8 cellular contexts compared by ENCODE assay signal in the genomic region with DNA sequence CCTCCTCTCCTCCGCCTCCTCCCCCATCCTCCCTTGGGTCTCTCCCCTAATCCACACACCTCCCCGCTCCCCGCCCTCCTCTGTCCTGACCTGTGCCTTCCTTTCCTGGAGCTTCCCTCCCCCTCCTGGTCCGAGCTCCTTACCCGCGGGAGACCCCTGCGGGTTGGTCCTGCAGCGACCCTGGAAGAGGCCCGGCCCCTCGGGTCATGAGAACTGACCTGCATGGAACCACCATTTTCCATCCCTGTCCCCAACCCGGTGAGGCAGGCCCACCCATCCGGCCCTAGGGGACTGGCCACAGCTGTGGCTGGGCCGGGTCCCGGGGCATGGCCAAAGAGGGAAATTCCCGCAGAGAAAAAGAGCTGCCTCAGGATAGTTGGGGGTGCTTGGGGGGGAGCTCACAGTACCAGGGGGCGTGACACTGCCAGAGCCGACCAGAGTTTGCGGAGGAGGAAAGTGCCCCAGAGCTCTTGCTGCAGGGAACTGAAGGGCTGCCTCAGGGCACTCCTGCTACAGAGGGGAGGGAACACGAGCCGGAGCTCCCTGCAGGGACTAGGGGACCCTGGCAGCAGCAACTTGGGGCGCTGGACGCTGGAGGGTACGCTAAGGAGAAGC. TPM values are rescaled to one million over a fixed set of nuclear protein-coding genes. Genes with fewer than 3 reads are reported as not detected.
DNase-seq lines count a peak whose midpoint lies in the region; ATAC-seq and TF ChIP-seq lines count a peak whose summit lies in the region.

No MANE protein-coding gene starts in this region.

- TF ChIP-seq CTCF in GM12865 (IDR thresholded peaks at IDR 0.05; ENCODE audit: insufficient read depth, low read depth, low read length, missing control alignments), result no peak
- no peak for TF ChIP-seq CTCF in epithelial cell of proximal tubule (conservative IDR thresholded peaks at IDR 0.05; ENCODE audit: low read depth, low read length)
- TF ChIP-seq CTCF in mucosa of descending colon (IDR thresholded peaks at IDR 0.05), result no peak

- peak overlapping the region; percentile 95 for H3K27ac Mint-ChIP-seq in T-helper 17 cell

- peak overlapping the region; percentile 87 for H3K4me3 Mint-ChIP-seq in T-helper 17 cell

- DNase-seq in AG20443 (ENCODE audit: low spot score) (peak; percentile 51), GM12865 (ENCODE audit: low read depth) (no peak), T-helper 17 cell (no peak), epithelial cell of proximal tubule (ENCODE audit: low read depth) (no peak), mucosa of descending colon (peak; percentile 78 to 84 (median 79))
- DNase-seq in stimulated activated CD4-positive, alpha-beta T cell treated with anti-CD3 and anti-CD28 coated beads, Interleukin-4, amount 100 ng/mL, for 1 hour, result no peak

- intact Hi-C loops in mucosa of descending colon (cut with DNase I, micrococcal nuclease), result no loop called here

- ATAC-seq in HG03354 (IDR thresholded peaks at IDR 0.05; ENCODE audit: poor library complexity, severe bottlenecking, unreplicated experiment) (peak; percentile 24), T-helper 17 cell (peak; percentile 31), mucosa of descending colon (peak; percentile 50)

- H3K27me3 Mint-ChIP-seq in T-helper 17 cell, result peaks cover 78% of the 10 kb centered on the region

- peaks cover 12% of the 10 kb centered on the region for H3K36me3 Mint-ChIP-seq in T-helper 17 cell (ENCODE audit: low read depth)

- no peaks in the 10 kb centered on the region for H3K36me3 ChIP-seq in mucosa of descending colon (ENCODE audit: low read depth)
- peaks cover 2% of the 10 kb centered on the region for H3K36me3 ChIP-seq in urinary bladder (ENCODE audit: insufficient read depth)

- peaks cover 39% of the 10 kb centered on the region for H3K4me1 Mint-ChIP-seq in T-helper 17 cell

- peak overlapping the region; percentile 89 for H3K27ac ChIP-seq in urinary bladder (ENCODE audit: low read depth)

- peaks cover 29% of the 10 kb centered on the region for H3K4me1 ChIP-seq in mucosa of descending colon (ENCODE audit: low read depth)
- no peaks in the 10 kb centered on the region for H3K4me1 ChIP-seq in urinary bladder (ENCODE audit: insufficient read depth)

- H3K4me3 ChIP-seq in GM12865 (ENCODE audit: low read depth, low read length) (peak overlapping the region; percentile 48), epithelial cell of proximal tubule (ENCODE audit: low read depth, low read length) (peak overlapping the region; percentile 76), mucosa of descending colon (peak overlapping the region; percentile 48), urinary bladder (ENCODE audit: low read depth, low read length) (peak overlapping the region; percentile 62)

- H3K9me3 ChIP-seq in T-helper 17 cell (ENCODE audit: control insufficient read depth, low read length, poor library complexity, severe bottlenecking), result no peaks in the 10 kb centered on the region
- H3K9me3 ChIP-seq in mucosa of descending colon, result no peaks in the 10 kb centered on the region

- WGBS in urinary bladder, result under 1% methylated on average over 23 of the region's 23 CpGs

RNA-seq across cellular contexts. Expression of gene ARHGEF40, which starts 0.6 kb away (rescaled TPM):
- total RNA-seq in T-helper 17 cell (10 to 100 TPM; 12.0 to 17.3 TPM), epithelial cell of proximal tubule (24.2 and 42.7 TPM in 2 replicates), mucosa of descending colon (10 to 100 TPM; 44.3 to 69.3 (median 47.8) TPM), urinary bladder (43.9 TPM)
- polyA plus RNA-seq in urinary bladder, result 27.9 TPM

RNA-seq across cellular contexts. Expression of gene RNASE8, which starts 13.1 kb away (rescaled TPM):
- total RNA-seq in T-helper 17 cell (not detected), epithelial cell of proximal tubule (not detected in 2 replicates), mucosa of descending colon (not detected), urinary bladder (not detected)
- polyA plus RNA-seq in urinary bladder, result not detected

RNA-seq across cellular contexts. Expression of gene ZNF219, which starts 27.7 kb away (rescaled TPM):
- total RNA-seq in T-helper 17 cell (10 to 100 TPM; 13.8 to 20.6 TPM), epithelial cell of proximal tubule (11.2 and 18.6 TPM in 2 replicates), mucosa of descending colon (100 to 1,000 TPM in 1 of 3 donors, 10 to 100 TPM in 2; 56.6 to 103 (median 58.2) TPM), urinary bladder (9.8 TPM)
- polyA plus RNA-seq in urinary bladder, result 67.1 TPM

RNA-seq across cellular contexts. Expression of gene RNASE7, which starts 28.6 kb away (rescaled TPM):
- total RNA-seq in T-helper 17 cell (not detected), epithelial cell of proximal tubule (0.86 TPM in 1 of 2 replicates, not detected in the other), mucosa of descending colon (under 1 TPM in 2 of 3 donors, not detected in 1; 0.19 to 0.32 TPM), urinary bladder (not detected)
- polyA plus RNA-seq in urinary bladder, result 0.06 TPM

RNA-seq across cellular contexts. Expression of gene TMEM253, which starts 30.1 kb away (rescaled TPM):
- total RNA-seq in T-helper 17 cell (1 to 10 TPM in 1 of 2 donors, not detected in 1; 1.3 TPM), epithelial cell of proximal tubule (0.43 TPM in 1 of 2 replicates, not detected in the other), mucosa of descending colon (10 to 100 TPM; 20.2 to 46.0 (median 43.9) TPM), urinary bladder (0.37 TPM)
- 0.42 TPM for polyA plus RNA-seq in urinary bladder

Comparison
In these comparisons a context has a peak if more than half of its experiments do, and no peak if none do; other contexts are left out.
1. DNase-seq: peak in AG20443 (single experiment) and mucosa of descending colon (3 of 3); none in GM12865 (single experiment), T-helper 17 cell (0 of 3), epithelial cell of proximal tubule (single experiment) and stimulated activated CD4-positive, alpha-beta T cell treated with anti-CD3 and anti-CD28 coated beads, Interleukin-4, amount 100 ng/mL, for 1 hour (single experiment).
2. Peak in every context shown above with its lines, with median percentiles within 50 percentile points of each other: H3K4me3 ChIP-seq and ATAC-seq.